Comparison of ENCODE assay signal across 19 cellular contexts in genomic region chr7:28172976-28173375, GRCh38.
"Had no signal": no experiment of that assay in that cellular context is flagged by ENCODE, and none has a peak within 500 bp of the region (broad histone marks: within the 10 kb centered on the region; RNA-seq: fewer than 3 reads in every experiment).

No MANE protein-coding gene starts in this region.

- H3K9me3 Mint-ChIP-seq: naive B cell had no signal

- H3K4me1 ChIP-seq: colonic mucosa, upper lobe of right lung had no signal

- H3K36me3 Mint-ChIP-seq: naive B cell had no signal

- H3K4me3 ChIP-seq: cardiac muscle cell, colonic mucosa, lower lobe of right lung, ovary, tibial artery, upper lobe of right lung had no signal

- H3K27me3 Mint-ChIP-seq: naive B cell had no signal

- H3K36me3 ChIP-seq: cardiac muscle cell, colonic mucosa, lower lobe of right lung, ovary, tibial artery, upper lobe of right lung had no signal

- H3K9me3 ChIP-seq: colonic mucosa, lower lobe of right lung, ovary, tibial artery, upper lobe of right lung had no signal

- H3K4me3 Mint-ChIP-seq: naive B cell had no signal

- H3K27ac ChIP-seq: cardiac muscle cell, colonic mucosa, foreskin keratinocyte, lower lobe of right lung, ovary, upper lobe of right lung had no signal

- DNase-seq: cerebellar nuclear complex; colonic mucosa; dermis blood vessel endothelial cell; erythroblast; foreskin keratinocyte; hippocampal formation; kidney glomerular epithelial cell; lower lobe of right lung; mesenchymal stem cell; naive B cell; ovary; right cardiac atrium; small intestine; stimulated activated CD4-positive, alpha-beta T cell treated with anti-CD3 and anti-CD28 coated beads, Interleukin-12 subunit alpha, Interleukin-12 subunit beta, amount 100 ng/mL, for 4 hours; stimulated activated naive CD4-positive, alpha-beta T cell treated with Interleukin-2 at 50 U/mL for 16 hours; tibial artery; upper lobe of right lung had no signal

- ATAC-seq: foreskin keratinocyte, left lobe of liver, lower lobe of right lung, upper lobe of right lung had no signal

- H3K27me3 ChIP-seq: cardiac muscle cell, colonic mucosa, foreskin keratinocyte, ovary, tibial artery, upper lobe of right lung had no signal
